ENCODE assay signal across 8 cellular contexts in the genomic region with DNA sequence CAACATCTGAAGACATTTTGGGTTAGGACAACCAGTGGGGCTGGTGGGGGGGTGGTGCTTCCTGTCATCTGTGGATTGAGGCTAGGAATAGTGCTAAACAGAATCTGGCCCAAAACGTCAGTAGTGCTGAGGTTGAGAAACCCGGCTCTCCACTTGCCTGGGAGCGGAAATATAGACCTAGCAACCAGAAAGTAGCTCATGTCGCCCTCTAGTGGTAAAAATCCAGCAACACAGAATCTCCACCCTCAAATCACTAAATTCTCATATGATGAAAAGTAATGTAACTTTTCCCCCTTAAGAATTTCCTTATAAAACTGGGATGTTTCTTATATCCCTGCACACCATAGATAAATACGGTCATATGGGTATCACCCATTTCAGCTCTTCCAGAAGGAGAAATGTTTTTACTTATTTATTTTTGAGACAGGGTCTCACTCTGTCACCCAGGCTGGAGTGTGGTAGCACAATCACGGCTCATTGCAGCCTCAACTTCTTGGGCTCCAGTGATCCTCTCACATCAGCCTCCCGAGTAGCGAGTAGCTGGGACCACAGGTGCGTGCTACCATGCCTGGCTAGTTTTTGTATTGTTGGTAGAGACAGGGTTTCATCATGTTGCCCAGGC. TPM values are rescaled to one million over a fixed set of nuclear protein-coding genes. Genes with fewer than 3 reads are reported as not detected.
DNase-seq lines count a peak whose midpoint lies in the region; ATAC-seq and TF ChIP-seq lines count a peak whose summit lies in the region.

No MANE protein-coding gene starts in this region.

- H3K27ac ChIP-seq in OCI-LY3 (ENCODE audit: low read length) (no peak overlapping the region), esophagus squamous epithelium (peak overlapping the region; percentile 9 to 46 (median 34)), suprapubic skin (no peak overlapping the region)

- H3K27ac Mint-ChIP-seq in nephron progenitor cell, result no peak overlapping the region

- ATAC-seq in GM21526 (IDR thresholded peaks at IDR 0.05; ENCODE audit: low FRiP score, unreplicated experiment), result peak; percentile 85

- no peaks in the 10 kb centered on the region for H3K9me3 Mint-ChIP-seq in nephron progenitor cell

- 32 to 39% methylated on average over 9 of the region's 9 CpGs for WGBS in esophagus squamous epithelium, 2 donors
- WGBS in suprapubic skin, result 40% methylated on average over 9 of the region's 9 CpGs

- peaks cover 32% of the 10 kb centered on the region for H3K36me3 Mint-ChIP-seq in nephron progenitor cell (ENCODE audit: low read depth)

- intact Hi-C loops in esophagus squamous epithelium (cut with DNase I), result loop anchor here (5.0 to 10.0 kb wide), 2 partner anchors 58 to 190 kb away; no protein-coding TSS in a partner anchor

- TF ChIP-seq POLR2A in esophagus squamous epithelium (IDR thresholded peaks at IDR 0.05) (no peak), suprapubic skin (IDR thresholded peaks at IDR 0.05) (no peak)

- peaks cover 62% of the 10 kb centered on the region for H3K79me2 ChIP-seq in OCI-LY3 (ENCODE audit: low read length)

- no peaks in the 10 kb centered on the region for H3K27me3 Mint-ChIP-seq in nephron progenitor cell (ENCODE audit: low read depth, poor library complexity)

- TF ChIP-seq CTCF in OCI-LY3 (IDR thresholded peaks at IDR 0.05; ENCODE audit: low read depth, low read length), result peak; percentile 78
- peak; percentile 71 to 86 (median 80) for TF ChIP-seq CTCF in esophagus squamous epithelium (IDR thresholded peaks at IDR 0.05)
- peak; percentile 82 for TF ChIP-seq CTCF in nephron progenitor cell (IDR thresholded peaks at IDR 0.05)
- TF ChIP-seq CTCF in suprapubic skin (IDR thresholded peaks at IDR 0.05), result peak; percentile 71 to 77

- H3K4me3 ChIP-seq in OCI-LY3 (ENCODE audit: low read length) (no peak overlapping the region), esophagus squamous epithelium (no peak overlapping the region), suprapubic skin (no peak overlapping the region)

- peaks cover 26% of the 10 kb centered on the region; the same call in 1 of the 2 replicates for H4K20me1 ChIP-seq in OCI-LY3 (ENCODE audit: insufficient read depth, low read length)

- H3K9ac ChIP-seq in OCI-LY3 (ENCODE audit: low read length), result no peak overlapping the region

- H3K27me3 ChIP-seq in OCI-LY3 (ENCODE audit: low read depth, low read length) (no peaks in the 10 kb centered on the region), esophagus squamous epithelium (no peaks in the 10 kb centered on the region), suprapubic skin (no peaks in the 10 kb centered on the region)

- peaks cover 3% of the 10 kb centered on the region; the same call in 1 of the 2 replicates for H3K4me1 ChIP-seq in OCI-LY3 (ENCODE audit: low read length)
- H3K4me1 ChIP-seq in esophagus squamous epithelium, result peaks cover 0 to 15% (median 0%) of the 10 kb centered on the region in 3 donors
- peaks cover 5% of the 10 kb centered on the region for H3K4me1 ChIP-seq in suprapubic skin

- H3K36me3 ChIP-seq in OCI-LY3 (replicated peaks; ENCODE audit: low read depth, low read length), result peaks cover 54% of the 10 kb centered on the region
- H3K36me3 ChIP-seq in esophagus squamous epithelium, result peaks cover 33 to 94% (median 52%) of the 10 kb centered on the region in 3 donors
- peaks cover 85% of the 10 kb centered on the region for H3K36me3 ChIP-seq in suprapubic skin

- no peak overlapping the region for H2AFZ ChIP-seq in OCI-LY3 (ENCODE audit: low read depth, low read length)

- no peaks in the 10 kb centered on the region for H3K4me1 Mint-ChIP-seq in nephron progenitor cell

- H3K9me3 ChIP-seq in OCI-LY3 (ENCODE audit: insufficient read depth, low read length) (no peaks in the 10 kb centered on the region), esophagus squamous epithelium (no peaks in the 10 kb centered on the region), suprapubic skin (no peaks in the 10 kb centered on the region)

- peak overlapping the region; percentile 41; the same call in 1 of the 2 replicates for H3K4me2 ChIP-seq in OCI-LY3 (ENCODE audit: low read length)

- no peak overlapping the region for H3K4me3 Mint-ChIP-seq in nephron progenitor cell

- DNase-seq in DMS53 (lab: John Stamatoyannopoulos, UW) (peak; percentile 91), HuH-7 (ENCODE audit: low spot score) (peak; percentile 66), activated T-cell treated with anti-CD3 and anti-CD28 coated beads for 4 hours (peak; percentile 55), esophagus squamous epithelium (lab: John Stamatoyannopoulos, UW) (no peak), nephron progenitor cell (peak; percentile 58), suprapubic skin (ENCODE audit: low spot score in 2 of 2) (peak; percentile 83 to 84)

- no peak for TF ChIP-seq EP300 in suprapubic skin (IDR thresholded peaks at IDR 0.05)

RNA-seq across cellular contexts. Expression of gene ZC3HAV1, which starts 34.4 kb away (rescaled TPM):
- total RNA-seq in esophagus squamous epithelium (10 to 100 TPM; 27.7 to 34.7 (median 29.2) TPM), suprapubic skin (10 to 100 TPM; 27.0 to 34.4 (median 29.8) TPM)

RNA-seq across cellular contexts. Expression of gene ZC3HAV1L, which starts 39.3 kb away (rescaled TPM):
- total RNA-seq in esophagus squamous epithelium (10 to 100 TPM; 12.5 to 24.0 (median 14.9) TPM), suprapubic skin (10 to 100 TPM; 22.1 to 44.6 (median 22.5) TPM)

Comparison
In these comparisons a context has a peak if more than half of its experiments do, and no peak if none do; other contexts are left out.
1. H3K27ac ChIP-seq: peak in esophagus squamous epithelium (4 of 4); none in OCI-LY3 (single experiment) and suprapubic skin (single experiment).
2. Peak in every context shown above with its lines, with median percentiles within 50 percentile points of each other: CTCF ChIP-seq.